20 cellular contexts compared by ENCODE assay signal in genomic region chrX:19616959-19617358, GRCh38.
A peak's percentile ranks its signal among the peaks of the same experiment; 100 is the strongest.
DNase-seq lines count a peak whose midpoint lies in the region; ATAC-seq and TF ChIP-seq lines count a peak whose summit lies in the region.
"Had no signal": no experiment of that assay in that cellular context is flagged by ENCODE, and none has a peak within 500 bp of the region (broad histone marks: within the 10 kb centered on the region; RNA-seq: fewer than 3 reads in every experiment).

No MANE protein-coding gene starts in this region.

- no peak overlapping the region for H3K27ac Mint-ChIP-seq in central memory CD8-positive, alpha-beta T cell (ENCODE audit: low read depth)
- H3K27ac Mint-ChIP-seq in mesothelial cell of epicardium, result peak overlapping the region; percentile 8
- H3K27ac Mint-ChIP-seq: activated B cell treated with CpG ODN at 0.5 μM for 24 hours; activated CD8-positive, alpha-beta memory T cell treated with anti-CD3 and anti-CD28 coated beads, Interleukin-2, amount 10 ng/mL, durations not matched to agents 7 days and 5 days; T-helper 2 cell treated with Interferon-gamma antibody and Interleukin-4, amounts not matched to agents 5 μg/mL and 100 μg/mL, for 36 hours had no signal

- no peaks in the 10 kb centered on the region for H3K9me3 ChIP-seq in ascending aorta
- H3K9me3 ChIP-seq: ovary, sigmoid colon, SJSA1 had no signal

- TF ChIP-seq CTCF in AG10803 (conservative IDR thresholded peaks at IDR 0.05; ENCODE audit: low read length) (no peak), mesothelial cell of epicardium (IDR thresholded peaks at IDR 0.05; ENCODE audit: unreplicated experiment) (no peak), ascending aorta (IDR thresholded peaks at IDR 0.05) (no peak)

- H3K36me3 Mint-ChIP-seq in central memory CD8-positive, alpha-beta T cell (ENCODE audit: insufficient read depth), result peaks cover 17% of the 10 kb centered on the region
- peaks cover 4% of the 10 kb centered on the region for H3K36me3 Mint-ChIP-seq in mesothelial cell of epicardium

- H3K9me3 Mint-ChIP-seq in central memory CD8-positive, alpha-beta T cell, result no peaks in the 10 kb centered on the region
- peaks cover 23% of the 10 kb centered on the region for H3K9me3 Mint-ChIP-seq in mesothelial cell of epicardium
- H3K9me3 Mint-ChIP-seq: activated B cell treated with CpG ODN at 0.5 μM for 24 hours; stimulated activated naive CD8-positive, alpha-beta T cell treated with anti-CD3 and anti-CD28 coated beads, Interleukin-15, amount 100 ng/mL, for 72 hours; T-helper 2 cell treated with Interferon-gamma antibody and Interleukin-4, amounts not matched to agents 5 μg/mL and 100 μg/mL, for 36 hours had no signal

- H3K36me3 ChIP-seq in ascending aorta, result no peaks in the 10 kb centered on the region
- H3K36me3 ChIP-seq: ovary, sigmoid colon, SJSA1 had no signal

- intact Hi-C loops in ascending aorta (cut with DNase I), result no loop called here

- H3K4me3 ChIP-seq in AG10803 (ENCODE audit: low read length) (no peak overlapping the region), ascending aorta (no peak overlapping the region)
- H3K4me3 ChIP-seq: coronary artery, ovary, sigmoid colon, SJSA1 had no signal

- no peak overlapping the region for H3K27ac ChIP-seq in ascending aorta
- H3K27ac ChIP-seq: coronary artery, ovary, sigmoid colon, SJSA1 had no signal

- H3K27me3 Mint-ChIP-seq in central memory CD8-positive, alpha-beta T cell, result no peaks in the 10 kb centered on the region
- no peaks in the 10 kb centered on the region for H3K27me3 Mint-ChIP-seq in mesothelial cell of epicardium (ENCODE audit: low read depth)
- H3K27me3 Mint-ChIP-seq: activated B cell treated with CpG ODN at 0.5 μM for 24 hours; activated CD8-positive, alpha-beta memory T cell treated with anti-CD3 and anti-CD28 coated beads, Interleukin-2, amount 10 ng/mL, durations not matched to agents 7 days and 5 days; stimulated activated naive CD8-positive, alpha-beta T cell treated with anti-CD3 and anti-CD28 coated beads, Interleukin-15, amount 100 ng/mL, for 72 hours had no signal

- H3K4me3 Mint-ChIP-seq in central memory CD8-positive, alpha-beta T cell, result peak overlapping the region; percentile 32
- no peak overlapping the region for H3K4me3 Mint-ChIP-seq in mesothelial cell of epicardium
- H3K4me3 Mint-ChIP-seq: activated B cell treated with CpG ODN at 0.5 μM for 24 hours; activated CD8-positive, alpha-beta memory T cell treated with anti-CD3 and anti-CD28 coated beads, Interleukin-2, amount 10 ng/mL, durations not matched to agents 7 days and 5 days; stimulated activated naive CD8-positive, alpha-beta T cell treated with anti-CD3 and anti-CD28 coated beads, Interleukin-15, amount 100 ng/mL, for 72 hours; T-helper 2 cell treated with Interferon-gamma antibody and Interleukin-4, amounts not matched to agents 5 μg/mL and 100 μg/mL, for 36 hours had no signal

- no peaks in the 10 kb centered on the region for H3K4me1 ChIP-seq in ascending aorta
- H3K4me1 ChIP-seq: sigmoid colon, SJSA1 had no signal

- ATAC-seq in central memory CD8-positive, alpha-beta T cell (replicated peaks; ENCODE audit: extremely low read depth, poor library complexity, severe bottlenecking), result no peak
- no peak for ATAC-seq in HG02763 (IDR thresholded peaks at IDR 0.05; ENCODE audit: unreplicated experiment)
- ATAC-seq: activated CD8-positive, alpha-beta memory T cell treated with anti-CD3 and anti-CD28 coated beads, Interleukin-2, amount 10 ng/mL, durations not matched to agents 7 days and 5 days; stimulated activated naive CD8-positive, alpha-beta T cell treated with anti-CD3 and anti-CD28 coated beads, Interleukin-15, amount 100 ng/mL, for 72 hours had no signal

- DNase-seq in AG10803 (ENCODE audit: low read depth) (peak; percentile 45), GM04503 (ENCODE audit: low read depth) (peak; percentile 25), mesothelial cell of epicardium (ENCODE audit: low spot score in 2 of 2, unreplicated experiment in 2 of 2) (no peak), HT-29 (ENCODE audit: low spot score) (no peak), ascending aorta (ENCODE audit: low spot score in 2 of 2) (no peak)
- no peak for DNase-seq in central memory CD8-positive, alpha-beta T cell (ENCODE audit: low spot score in 2 of 2)
- no peak for DNase-seq in stimulated activated CD4-positive, alpha-beta T cell treated with anti-CD3 and anti-CD28 coated beads, Interleukin-4, amount 100 ng/mL, for 24 hours
- DNase-seq: activated B cell treated with CpG ODN at 0.5 μM for 24 hours; activated CD8-positive, alpha-beta memory T cell treated with anti-CD3 and anti-CD28 coated beads, Interleukin-2, amount 10 ng/mL, durations not matched to agents 7 days and 5 days; activated effector memory CD4-positive, alpha-beta T cell treated with anti-CD3 and anti-CD28 coated beads, Interleukin-2, amount 50 U/mL, for 16 hours; AML-193; aorta; ovary; sigmoid colon; stimulated activated CD4-positive, alpha-beta T cell treated with anti-CD3 and anti-CD28 coated beads, Interleukin-1b, Interleukin-23, amount 100 ng/mL, for 48 hours; stimulated activated naive CD8-positive, alpha-beta T cell treated with anti-CD3 and anti-CD28 coated beads, Interleukin-15, amount 100 ng/mL, for 72 hours had no signal

- H3K4me1 Mint-ChIP-seq in central memory CD8-positive, alpha-beta T cell, result peaks cover 25% of the 10 kb centered on the region
- H3K4me1 Mint-ChIP-seq in mesothelial cell of epicardium, result peaks cover 14% of the 10 kb centered on the region

- no peaks in the 10 kb centered on the region for H3K27me3 ChIP-seq in ascending aorta
- H3K27me3 ChIP-seq: ovary, sigmoid colon, SJSA1 had no signal

Comparison
In these comparisons a context has a peak if more than half of its experiments do, and no peak if none do; other contexts are left out.
1. DNase-seq: peak in AG10803 (single experiment) and GM04503 (single experiment); none in central memory CD8-positive, alpha-beta T cell (0 of 2), mesothelial cell of epicardium (0 of 2), HT-29 (single experiment), stimulated activated CD4-positive, alpha-beta T cell treated with anti-CD3 and anti-CD28 coated beads, Interleukin-4, amount 100 ng/mL, for 24 hours (single experiment) and ascending aorta (0 of 2).